15 cellular contexts compared by ENCODE assay signal in the genomic region with DNA sequence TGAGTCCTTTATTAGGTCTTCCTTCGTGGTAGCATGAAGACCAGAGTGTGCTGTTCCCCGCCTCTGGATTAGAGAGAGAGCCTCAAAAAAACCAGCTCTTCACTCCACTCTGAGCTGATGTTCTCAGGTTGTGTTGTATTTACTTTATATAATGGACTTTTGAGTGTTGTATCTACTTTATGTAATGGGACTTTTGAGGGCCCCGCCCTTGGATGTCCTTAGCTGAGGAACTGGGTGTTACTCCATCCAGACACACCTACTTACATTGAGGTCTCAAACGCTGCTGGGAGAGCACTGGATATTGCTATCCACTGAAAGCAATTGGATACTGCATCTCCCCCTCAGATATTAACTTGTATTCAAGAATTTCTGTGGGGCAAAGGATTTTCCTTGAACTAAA. TPM values are rescaled to one million over a fixed set of nuclear protein-coding genes. Genes with fewer than 3 reads are reported as not detected.
DNase-seq lines count a peak whose midpoint lies in the region; ATAC-seq and TF ChIP-seq lines count a peak whose summit lies in the region.
"Had no signal": no experiment of that assay in that cellular context is flagged by ENCODE, and none has a peak within 500 bp of the region (broad histone marks: within the 10 kb centered on the region; RNA-seq: fewer than 3 reads in every experiment).

No MANE protein-coding gene starts in this region.

- H3K9me3 ChIP-seq in OCI-LY1 (ENCODE audit: low read length) = no peaks in the 10 kb centered on the region
- H3K9me3 ChIP-seq: tibial nerve had no signal

- no peak overlapping the region; the same call in 1 of the 2 replicates for H3K9ac ChIP-seq in OCI-LY1 (ENCODE audit: low read length)

- H3K9me3 Mint-ChIP-seq in stimulated activated effector memory CD8-positive, alpha-beta T cell treated with anti-CD3 and anti-CD28 coated beads, Interleukin-12 subunit alpha, Interleukin-12 subunit beta, amount 100 ng/mL, for 72 hours = no peaks in the 10 kb centered on the region
- H3K9me3 Mint-ChIP-seq: GM23338 had no signal

- no peak for TF ChIP-seq CTCF in OCI-LY1 (IDR thresholded peaks at IDR 0.05; ENCODE audit: low read length)

- H3K4me1 ChIP-seq in OCI-LY1 (ENCODE audit: insufficient read depth, low read length, severe bottlenecking) = peaks cover 65% of the 10 kb centered on the region

- H3K4me2 ChIP-seq in OCI-LY1 (ENCODE audit: low read length) = peak overlapping the region; percentile 65
- H3K4me2 ChIP-seq: GM23338 had no signal

- intact Hi-C loops in left cardiac atrium (cut with DNase I) = no loop called here

- no peaks in the 10 kb centered on the region for H3K27me3 ChIP-seq in OCI-LY1 (ENCODE audit: insufficient read depth, low read length)
- H3K27me3 ChIP-seq: tibial nerve had no signal

- peak overlapping the region; percentile 46 for H3K4me3 ChIP-seq in OCI-LY1 (ENCODE audit: low read depth, low read length, poor library complexity, severe bottlenecking)
- H3K4me3 ChIP-seq: GM23338, SK-N-MC, tibial nerve had no signal

- H3K36me3 ChIP-seq in OCI-LY1 (ENCODE audit: insufficient read depth, low read length) = peaks cover under 1% of the 10 kb centered on the region
- H3K36me3 ChIP-seq: tibial nerve had no signal

- H3K27ac Mint-ChIP-seq in stimulated activated effector memory CD8-positive, alpha-beta T cell treated with anti-CD3 and anti-CD28 coated beads, Interleukin-12 subunit alpha, Interleukin-12 subunit beta, amount 100 ng/mL, for 72 hours = peak overlapping the region; percentile 80
- H3K27ac Mint-ChIP-seq: progenitor cell of endocrine pancreas had no signal

- H3K27ac ChIP-seq in OCI-LY1 (ENCODE audit: low read depth, low read length, poor library complexity, severe bottlenecking) = peak overlapping the region; percentile 92
- H3K27ac ChIP-seq: epithelial cell of prostate, SK-N-MC had no signal

- H3K4me3 Mint-ChIP-seq in stimulated activated effector memory CD8-positive, alpha-beta T cell treated with anti-CD3 and anti-CD28 coated beads, Interleukin-12 subunit alpha, Interleukin-12 subunit beta, amount 100 ng/mL, for 72 hours = peak overlapping the region; percentile 50
- H3K4me3 Mint-ChIP-seq: GM23338 had no signal

- H3K4me1 Mint-ChIP-seq in stimulated activated effector memory CD8-positive, alpha-beta T cell treated with anti-CD3 and anti-CD28 coated beads, Interleukin-12 subunit alpha, Interleukin-12 subunit beta, amount 100 ng/mL, for 72 hours = peaks cover 59% of the 10 kb centered on the region

- H2AFZ ChIP-seq in OCI-LY1 (ENCODE audit: low read length) = no peak overlapping the region
- H2AFZ ChIP-seq: GM23338 had no signal

- peaks cover 14% of the 10 kb centered on the region; the same call in 1 of the 2 replicates for H3F3A ChIP-seq in OCI-LY1 (ENCODE audit: insufficient read depth, low read length)

- DNase-seq in NCI-H748 (lab: John Stamatoyannopoulos, UW; ENCODE audit: unreplicated experiment) (peak; percentile 1), NCI-H748 treated with DMSO at 0.1 percent for 48 hours (lab: John Stamatoyannopoulos, UW) (no peak), left cardiac atrium (no peak), NCI-H1105 treated with DMSO at 0.1 percent for 48 hours (lab: John Stamatoyannopoulos, UW) (no peak), LoVo (ENCODE audit: low spot score) (no peak)
- DNase-seq in stimulated activated effector memory CD8-positive, alpha-beta T cell treated with anti-CD3 and anti-CD28 coated beads, Interleukin-12 subunit alpha, Interleukin-12 subunit beta, amount 100 ng/mL, for 72 hours (ENCODE audit: low spot score in 2 of 2) = no peak
- DNase-seq: 8988T, COR-L47 had no signal

- H3K36me3 Mint-ChIP-seq in stimulated activated effector memory CD8-positive, alpha-beta T cell treated with anti-CD3 and anti-CD28 coated beads, Interleukin-12 subunit alpha, Interleukin-12 subunit beta, amount 100 ng/mL, for 72 hours = peaks cover 40% of the 10 kb centered on the region

- H3K9me2 ChIP-seq in OCI-LY1 (ENCODE audit: low read depth, low read length) = no peaks in the 10 kb centered on the region

- H4K20me1 ChIP-seq in OCI-LY1 (ENCODE audit: insufficient read depth, low read length) = no peaks in the 10 kb centered on the region

- peak; percentile 12 to 14 for ATAC-seq in left cardiac atrium
- no peak for ATAC-seq in stimulated activated effector memory CD8-positive, alpha-beta T cell treated with anti-CD3 and anti-CD28 coated beads, Interleukin-12 subunit alpha, Interleukin-12 subunit beta, amount 100 ng/mL, for 72 hours
- ATAC-seq in HG03571 (IDR thresholded peaks at IDR 0.05; ENCODE audit: unreplicated experiment) = no peak

- no peaks in the 10 kb centered on the region for H3K79me2 ChIP-seq in OCI-LY1 (ENCODE audit: insufficient read depth, low read length)

RNA-seq across cellular contexts. Expression of a gene that starts 28.2 kb away (rescaled TPM):
- total RNA-seq in left cardiac atrium = 10 to 100 TPM; 22.3 to 23.3 TPM

Comparison
In these comparisons a context has a peak if more than half of its experiments do, and no peak if none do; other contexts are left out.
1. ATAC-seq: peak in left cardiac atrium (2 of 2); none in stimulated activated effector memory CD8-positive, alpha-beta T cell treated with anti-CD3 and anti-CD28 coated beads, Interleukin-12 subunit alpha, Interleukin-12 subunit beta, amount 100 ng/mL, for 72 hours (single experiment) and HG03571 (single experiment).